In the genomic region with DNA sequence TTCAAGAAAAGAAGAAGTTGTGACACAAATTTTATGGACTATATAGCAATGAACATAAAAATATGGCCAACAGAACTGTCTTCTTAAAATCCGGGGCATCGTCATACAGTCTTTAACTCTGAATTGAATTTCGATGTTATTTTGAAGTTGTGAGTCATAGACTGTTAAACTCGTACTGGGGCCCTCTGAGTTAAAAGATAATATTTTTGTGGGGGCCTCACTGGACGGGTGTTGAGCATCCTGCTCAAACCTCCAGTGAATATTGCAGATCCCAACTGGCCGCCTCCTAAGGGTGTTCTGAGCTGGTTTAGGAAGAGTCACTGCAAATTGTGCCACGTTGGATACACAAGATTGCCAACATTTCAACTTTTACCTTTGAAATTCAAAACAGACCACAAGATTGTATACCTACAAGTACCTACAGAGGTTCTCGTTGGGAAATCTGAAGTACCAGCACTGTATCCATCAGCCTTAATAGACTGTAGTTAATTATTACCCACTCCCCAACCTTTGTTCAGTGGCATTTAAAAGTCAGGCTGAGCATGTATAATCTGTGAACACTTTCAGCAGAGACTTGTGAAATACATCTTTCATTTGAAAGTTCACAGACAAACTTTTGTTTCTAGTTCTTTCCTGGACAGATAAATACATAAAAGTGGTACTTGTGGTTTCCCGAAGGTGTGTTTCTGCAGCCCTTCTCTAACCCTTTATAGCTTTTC, we compare ENCODE assay signal across 1 cellular context.
TF ChIP-seq lines count a peak whose summit lies in the region.

No MANE protein-coding gene starts in this region.

TF ChIP-seq in HepG2, 621 proteins besides CTCF, POLR2A, EP300 and RAD21 (continued from another document and continues in another):
- TF ChIP-seq SNAPC5 (CRISPR knock-in tag; IDR thresholded peaks at IDR 0.05; ENCODE audit: borderline replicate concordance) (peak; percentile 74; the same call in 1 of the 2 replicates), ZNF773 (CRISPR knock-in tag; IDR thresholded peaks at IDR 0.05; ENCODE audit: borderline replicate concordance) (no peak), ATF1 (CRISPR knock-in tag; IDR thresholded peaks at IDR 0.05) (peak; percentile 39; the same call in 1 of the 2 replicates), CENPT (CRISPR knock-in tag; IDR thresholded peaks at IDR 0.05; ENCODE audit: low read depth) (no peak), SPEN (CRISPR knock-in tag; IDR thresholded peaks at IDR 0.05; ENCODE audit: low read depth) (no peak), PAXIP1 (CRISPR knock-in tag; conservative IDR thresholded peaks at IDR 0.05) (peak; percentile 94), PCBP1 (IDR thresholded peaks at IDR 0.05; ENCODE audit: borderline replicate concordance, low read depth, low read length) (no peak), TIGD3 (CRISPR knock-in tag; IDR thresholded peaks at IDR 0.05; ENCODE audit: borderline replicate concordance) (no peak), CEBPB (IDR thresholded peaks at IDR 0.05; ENCODE audit: borderline replicate concordance, low read depth, low read length) (peak; percentile 82), NR2C2 (CRISPR knock-in tag; IDR thresholded peaks at IDR 0.05; ENCODE audit: borderline replicate concordance) (peak; percentile 27; the same call in 1 of the 2 replicates), ATF7 (IDR thresholded peaks at IDR 0.05) (no peak), ATF7 (CRISPR knock-in tag; IDR thresholded peaks at IDR 0.05) (no peak), ZNF20 (CRISPR knock-in tag; IDR thresholded peaks at IDR 0.05) (no peak), STAT5B (CRISPR knock-in tag; IDR thresholded peaks at IDR 0.05) (no peak), ZNF12 (CRISPR knock-in tag; IDR thresholded peaks at IDR 0.05) (peak; percentile 72; the same call in 1 of the 2 replicates), ZNF136 (CRISPR knock-in tag; IDR thresholded peaks at IDR 0.05; ENCODE audit: low read depth) (peak; percentile 11; the same call in 1 of the 2 replicates), SIX4 (CRISPR knock-in tag; IDR thresholded peaks at IDR 0.05) (peak; percentile 24; the same call in 1 of the 2 replicates), KAT2B (IDR thresholded peaks at IDR 0.05; ENCODE audit: borderline replicate concordance, low read depth, low read length) (no peak), GMEB2 (CRISPR knock-in tag; IDR thresholded peaks at IDR 0.05; ENCODE audit: low read depth) (no peak), NAIF1 (CRISPR knock-in tag; IDR thresholded peaks at IDR 0.05; ENCODE audit: borderline replicate concordance) (0 out of 2 replicates have a peak, but pooled peaks have one; percentile 66), SRSF4 (IDR thresholded peaks at IDR 0.05; ENCODE audit: low read depth, low read length, poor library complexity, severe bottlenecking) (no peak), FUBP1 (CRISPR knock-in tag; IDR thresholded peaks at IDR 0.05; ENCODE audit: borderline replicate concordance) (no peak), TAF1 (CRISPR knock-in tag; IDR thresholded peaks at IDR 0.05) (no peak), NR2F6 (IDR thresholded peaks at IDR 0.05) (peak; percentile 73), NR2F6 (CRISPR knock-in tag; IDR thresholded peaks at IDR 0.05) (peak; percentile 47; the same call in 1 of the 2 replicates), TARDBP (CRISPR knock-in tag; IDR thresholded peaks at IDR 0.05) (0 out of 2 replicates have a peak, but pooled peaks have one; percentile 31), KLF16 (CRISPR knock-in tag; IDR thresholded peaks at IDR 0.05) (peak in 1 of 2 experiments; percentile 10; a peak in 1 of 4 replicates), ZNF691 (CRISPR knock-in tag; IDR thresholded peaks at IDR 0.05; ENCODE audit: borderline replicate concordance, low read depth) (no peak), XBP1 (CRISPR knock-in tag; IDR thresholded peaks at IDR 0.05) (no peak), MAZ (IDR thresholded peaks at IDR 0.05; ENCODE audit: borderline replicate concordance, low read depth, low read length) (no peak), MAZ (CRISPR knock-in tag; IDR thresholded peaks at IDR 0.05; ENCODE audit: low read depth) (peak; percentile 23; the same call in 1 of the 2 replicates), ZNF292 (CRISPR knock-in tag; IDR thresholded peaks at IDR 0.05; ENCODE audit: borderline replicate concordance, low read depth) (no peak), ZNF251 (CRISPR knock-in tag; IDR thresholded peaks at IDR 0.05) (no peak), ZNF772 (CRISPR knock-in tag; IDR thresholded peaks at IDR 0.05) (0 out of 2 replicates have a peak, but pooled peaks have one; percentile 29)
- TF ChIP-seq, protein P1, sequence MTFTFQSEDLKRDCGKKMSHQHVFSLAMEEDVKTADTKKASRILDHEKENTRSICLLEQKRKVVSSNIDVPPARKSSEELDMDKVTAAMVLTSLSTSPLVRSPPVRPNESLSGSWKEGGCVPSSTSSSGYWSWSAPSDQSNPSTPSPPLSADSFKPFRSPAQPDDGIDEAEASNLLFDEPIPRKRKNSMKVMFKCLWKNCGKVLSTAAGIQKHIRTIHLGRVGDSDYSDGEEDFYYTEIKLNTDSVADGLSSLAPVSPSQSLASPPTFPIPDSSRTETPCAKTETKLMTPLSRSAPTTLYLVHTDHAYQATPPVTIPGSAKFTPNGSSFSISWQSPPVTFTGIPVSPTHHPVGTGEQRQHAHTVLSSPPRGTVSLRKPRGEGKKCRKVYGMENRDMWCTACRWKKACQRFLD (CRISPR knock-in tag; IDR thresholded peaks at IDR 0.05; ENCODE audit: borderline replicate concordance) = no peak
- TF ChIP-seq, protein P2, sequence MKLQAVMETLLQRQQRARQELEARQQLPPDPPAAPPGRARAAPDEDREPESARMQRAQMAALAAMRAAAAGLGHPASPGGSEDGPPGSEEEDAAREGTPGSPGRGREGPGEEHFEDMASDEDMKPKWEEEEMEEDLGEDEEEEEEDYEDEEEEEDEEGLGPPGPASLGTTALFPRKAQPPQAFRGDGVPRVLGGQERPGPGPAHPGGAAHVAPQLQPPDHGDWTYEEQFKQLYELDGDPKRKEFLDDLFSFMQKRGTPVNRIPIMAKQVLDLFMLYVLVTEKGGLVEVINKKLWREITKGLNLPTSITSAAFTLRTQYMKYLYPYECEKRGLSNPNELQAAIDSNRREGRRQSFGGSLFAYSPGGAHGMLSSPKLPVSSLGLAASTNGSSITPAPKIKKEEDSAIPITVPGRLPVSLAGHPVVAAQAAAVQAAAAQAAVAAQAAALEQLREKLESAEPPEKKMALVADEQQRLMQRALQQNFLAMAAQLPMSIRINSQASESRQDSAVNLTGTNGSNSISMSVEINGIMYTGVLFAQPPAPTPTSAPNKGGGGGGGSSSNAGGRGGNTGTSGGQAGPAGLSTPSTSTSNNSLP (IDR thresholded peaks at IDR 0.05; ENCODE audit: low read depth, low read length) = peak; percentile 94
- TF ChIP-seq, protein P3, sequence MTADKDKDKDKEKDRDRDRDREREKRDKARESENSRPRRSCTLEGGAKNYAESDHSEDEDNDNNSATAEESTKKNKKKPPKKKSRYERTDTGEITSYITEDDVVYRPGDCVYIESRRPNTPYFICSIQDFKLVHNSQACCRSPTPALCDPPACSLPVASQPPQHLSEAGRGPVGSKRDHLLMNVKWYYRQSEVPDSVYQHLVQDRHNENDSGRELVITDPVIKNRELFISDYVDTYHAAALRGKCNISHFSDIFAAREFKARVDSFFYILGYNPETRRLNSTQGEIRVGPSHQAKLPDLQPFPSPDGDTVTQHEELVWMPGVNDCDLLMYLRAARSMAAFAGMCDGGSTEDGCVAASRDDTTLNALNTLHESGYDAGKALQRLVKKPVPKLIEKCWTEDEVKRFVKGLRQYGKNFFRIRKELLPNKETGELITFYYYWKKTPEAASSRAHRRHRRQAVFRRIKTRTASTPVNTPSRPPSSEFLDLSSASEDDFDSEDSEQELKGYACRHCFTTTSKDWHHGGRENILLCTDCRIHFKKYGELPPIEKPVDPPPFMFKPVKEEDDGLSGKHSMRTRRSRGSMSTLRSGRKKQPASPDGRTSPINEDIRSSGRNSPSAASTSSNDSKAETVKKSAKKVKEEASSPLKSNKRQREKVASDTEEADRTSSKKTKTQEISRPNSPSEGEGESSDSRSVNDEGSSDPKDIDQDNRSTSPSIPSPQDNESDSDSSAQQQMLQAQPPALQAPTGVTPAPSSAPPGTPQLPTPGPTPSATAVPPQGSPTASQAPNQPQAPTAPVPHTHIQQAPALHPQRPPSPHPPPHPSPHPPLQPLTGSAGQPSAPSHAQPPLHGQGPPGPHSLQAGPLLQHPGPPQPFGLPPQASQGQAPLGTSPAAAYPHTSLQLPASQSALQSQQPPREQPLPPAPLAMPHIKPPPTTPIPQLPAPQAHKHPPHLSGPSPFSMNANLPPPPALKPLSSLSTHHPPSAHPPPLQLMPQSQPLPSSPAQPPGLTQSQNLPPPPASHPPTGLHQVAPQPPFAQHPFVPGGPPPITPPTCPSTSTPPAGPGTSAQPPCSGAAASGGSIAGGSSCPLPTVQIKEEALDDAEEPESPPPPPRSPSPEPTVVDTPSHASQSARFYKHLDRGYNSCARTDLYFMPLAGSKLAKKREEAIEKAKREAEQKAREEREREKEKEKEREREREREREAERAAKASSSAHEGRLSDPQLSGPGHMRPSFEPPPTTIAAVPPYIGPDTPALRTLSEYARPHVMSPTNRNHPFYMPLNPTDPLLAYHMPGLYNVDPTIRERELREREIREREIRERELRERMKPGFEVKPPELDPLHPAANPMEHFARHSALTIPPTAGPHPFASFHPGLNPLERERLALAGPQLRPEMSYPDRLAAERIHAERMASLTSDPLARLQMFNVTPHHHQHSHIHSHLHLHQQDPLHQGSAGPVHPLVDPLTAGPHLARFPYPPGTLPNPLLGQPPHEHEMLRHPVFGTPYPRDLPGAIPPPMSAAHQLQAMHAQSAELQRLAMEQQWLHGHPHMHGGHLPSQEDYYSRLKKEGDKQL (CRISPR knock-in tag; IDR thresholded peaks at IDR 0.05; ENCODE audit: low read depth) = peak; percentile 62; the same call in 1 of the 2 replicates
- TF ChIP-seq, protein P4, sequence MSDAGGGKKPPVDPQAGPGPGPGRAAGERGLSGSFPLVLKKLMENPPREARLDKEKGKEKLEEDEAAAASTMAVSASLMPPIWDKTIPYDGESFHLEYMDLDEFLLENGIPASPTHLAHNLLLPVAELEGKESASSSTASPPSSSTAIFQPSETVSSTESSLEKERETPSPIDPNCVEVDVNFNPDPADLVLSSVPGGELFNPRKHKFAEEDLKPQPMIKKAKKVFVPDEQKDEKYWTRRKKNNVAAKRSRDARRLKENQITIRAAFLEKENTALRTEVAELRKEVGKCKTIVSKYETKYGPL (CRISPR knock-in tag; IDR thresholded peaks at IDR 0.05) = peak; percentile 36; the same call in 1 of the 2 replicates
